ENCODE assay signal across 1 cellular context in the genomic region with DNA sequence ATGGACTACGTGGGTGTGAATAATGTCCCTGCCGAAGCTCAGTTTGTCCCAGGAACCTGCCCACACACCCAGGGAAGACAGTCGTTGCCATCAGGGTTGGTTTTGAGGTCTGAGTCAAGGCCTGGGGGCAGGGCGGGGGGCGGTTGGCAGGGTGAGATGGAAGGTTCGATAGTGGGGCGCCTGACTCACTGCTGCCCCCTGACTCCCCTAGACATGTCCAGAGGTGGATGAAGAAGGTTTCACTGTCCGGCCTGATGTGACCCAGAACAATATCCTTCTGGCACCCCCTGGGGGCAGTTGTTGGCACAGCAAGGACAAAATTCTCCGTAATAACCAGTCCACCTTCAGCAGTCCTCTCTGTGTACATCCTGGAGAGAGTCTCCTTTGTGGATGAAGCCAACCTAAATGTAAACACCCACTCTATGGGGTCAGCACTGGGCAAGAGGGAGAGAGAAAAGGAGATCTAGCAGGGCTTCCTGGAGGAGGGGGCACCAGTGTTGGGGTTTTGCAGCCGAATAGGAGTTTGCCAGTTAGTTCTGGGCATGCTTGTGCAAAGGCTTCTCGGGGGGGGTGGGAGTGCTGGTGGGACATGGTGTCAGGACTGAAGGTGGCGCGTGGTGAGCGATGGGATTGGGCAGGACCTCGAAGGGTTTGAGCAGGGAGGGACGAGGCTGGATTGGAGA.
TF ChIP-seq lines count a peak whose summit lies in the region.

No MANE protein-coding gene starts in this region.

TF ChIP-seq in HepG2, 621 proteins besides CTCF, POLR2A, EP300 and RAD21 (continues in another document):
- TF ChIP-seq ELF1 (CRISPR knock-in tag; IDR thresholded peaks at IDR 0.05): no peak
- no peak for TF ChIP-seq GTF3A (CRISPR knock-in tag; conservative IDR thresholded peaks at IDR 0.05)
- no peak for TF ChIP-seq FOSL1 (CRISPR knock-in tag; IDR thresholded peaks at IDR 0.05; ENCODE audit: borderline replicate concordance)
- no peak for TF ChIP-seq NCOA1 (CRISPR knock-in tag; IDR thresholded peaks at IDR 0.05)
- peak; percentile 83 for TF ChIP-seq STAG1 (CRISPR knock-in tag; IDR thresholded peaks at IDR 0.05)
- TF ChIP-seq SMAD9 (CRISPR knock-in tag; IDR thresholded peaks at IDR 0.05): no peak
- TF ChIP-seq, protein P1, sequence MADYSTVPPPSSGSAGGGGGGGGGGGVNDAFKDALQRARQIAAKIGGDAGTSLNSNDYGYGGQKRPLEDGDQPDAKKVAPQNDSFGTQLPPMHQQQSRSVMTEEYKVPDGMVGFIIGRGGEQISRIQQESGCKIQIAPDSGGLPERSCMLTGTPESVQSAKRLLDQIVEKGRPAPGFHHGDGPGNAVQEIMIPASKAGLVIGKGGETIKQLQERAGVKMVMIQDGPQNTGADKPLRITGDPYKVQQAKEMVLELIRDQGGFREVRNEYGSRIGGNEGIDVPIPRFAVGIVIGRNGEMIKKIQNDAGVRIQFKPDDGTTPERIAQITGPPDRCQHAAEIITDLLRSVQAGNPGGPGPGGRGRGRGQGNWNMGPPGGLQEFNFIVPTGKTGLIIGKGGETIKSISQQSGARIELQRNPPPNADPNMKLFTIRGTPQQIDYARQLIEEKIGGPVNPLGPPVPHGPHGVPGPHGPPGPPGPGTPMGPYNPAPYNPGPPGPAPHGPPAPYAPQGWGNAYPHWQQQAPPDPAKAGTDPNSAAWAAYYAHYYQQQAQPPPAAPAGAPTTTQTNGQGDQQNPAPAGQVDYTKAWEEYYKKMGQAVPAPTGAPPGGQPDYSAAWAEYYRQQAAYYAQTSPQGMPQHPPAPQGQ (CRISPR knock-in tag; IDR thresholded peaks at IDR 0.05; ENCODE audit: borderline replicate concordance): no peak
- no peak for TF ChIP-seq RELA (CRISPR knock-in tag; IDR thresholded peaks at IDR 0.05)
- no peak for TF ChIP-seq ZNF230 (CRISPR knock-in tag; IDR thresholded peaks at IDR 0.05)
- TF ChIP-seq NFKBIZ (CRISPR knock-in tag; IDR thresholded peaks at IDR 0.05): no peak
- TF ChIP-seq PRDM15 (CRISPR knock-in tag; IDR thresholded peaks at IDR 0.05): no peak
- no peak for TF ChIP-seq REL (CRISPR knock-in tag; conservative IDR thresholded peaks at IDR 0.05)
- TF ChIP-seq PCBP2 (optimal IDR thresholded peaks at IDR 0.05; ENCODE audit: low read depth, low read length, poor library complexity, severe bottlenecking): no peak
- TF ChIP-seq, protein P2, sequence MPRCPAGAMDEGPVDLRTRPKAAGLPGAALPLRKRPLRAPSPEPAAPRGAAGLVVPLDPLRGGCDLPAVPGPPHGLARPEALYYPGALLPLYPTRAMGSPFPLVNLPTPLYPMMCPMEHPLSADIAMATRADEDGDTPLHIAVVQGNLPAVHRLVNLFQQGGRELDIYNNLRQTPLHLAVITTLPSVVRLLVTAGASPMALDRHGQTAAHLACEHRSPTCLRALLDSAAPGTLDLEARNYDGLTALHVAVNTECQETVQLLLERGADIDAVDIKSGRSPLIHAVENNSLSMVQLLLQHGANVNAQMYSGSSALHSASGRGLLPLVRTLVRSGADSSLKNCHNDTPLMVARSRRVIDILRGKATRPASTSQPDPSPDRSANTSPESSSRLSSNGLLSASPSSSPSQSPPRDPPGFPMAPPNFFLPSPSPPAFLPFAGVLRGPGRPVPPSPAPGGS (CRISPR knock-in tag; IDR thresholded peaks at IDR 0.05): no peak
- TF ChIP-seq, protein P3, sequence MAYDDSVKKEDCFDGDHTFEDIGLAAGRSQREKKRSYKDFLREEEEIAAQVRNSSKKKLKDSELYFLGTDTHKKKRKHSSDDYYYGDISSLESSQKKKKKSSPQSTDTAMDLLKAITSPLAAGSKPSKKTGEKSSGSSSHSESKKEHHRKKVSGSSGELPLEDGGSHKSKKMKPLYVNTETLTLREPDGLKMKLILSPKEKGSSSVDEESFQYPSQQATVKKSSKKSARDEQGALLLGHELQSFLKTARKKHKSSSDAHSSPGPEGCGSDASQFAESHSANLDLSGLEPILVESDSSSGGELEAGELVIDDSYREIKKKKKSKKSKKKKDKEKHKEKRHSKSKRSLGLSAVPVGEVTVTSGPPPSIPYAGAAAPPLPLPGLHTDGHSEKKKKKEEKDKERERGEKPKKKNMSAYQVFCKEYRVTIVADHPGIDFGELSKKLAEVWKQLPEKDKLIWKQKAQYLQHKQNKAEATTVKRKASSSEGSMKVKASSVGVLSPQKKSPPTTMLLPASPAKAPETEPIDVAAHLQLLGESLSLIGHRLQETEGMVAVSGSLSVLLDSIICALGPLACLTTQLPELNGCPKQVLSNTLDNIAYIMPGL (CRISPR knock-in tag; IDR thresholded peaks at IDR 0.05; ENCODE audit: borderline replicate concordance in 1 of 2, low read depth in 1 of 2): peak; percentile 19 to 39; a peak in 2 of 4 replicates
- TF ChIP-seq TAF15 (IDR thresholded peaks at IDR 0.05; ENCODE audit: low read depth, low read length, poor library complexity, severe bottlenecking): no peak
- TF ChIP-seq KIAA2018 (CRISPR knock-in tag; IDR thresholded peaks at IDR 0.05; ENCODE audit: borderline replicate concordance): no peak
- peak; percentile 42; the same call in 1 of the 2 replicates for TF ChIP-seq PATZ1 (CRISPR knock-in tag; IDR thresholded peaks at IDR 0.05)
- no peak for TF ChIP-seq EZH2 (conservative IDR thresholded peaks at IDR 0.05; ENCODE audit: low read depth, low read length)
- no peak for TF ChIP-seq EHMT2 (IDR thresholded peaks at IDR 0.05; ENCODE audit: borderline replicate concordance, low read depth, low read length)
- TF ChIP-seq MYPOP (CRISPR knock-in tag; IDR thresholded peaks at IDR 0.05): no peak
- no peak for TF ChIP-seq RFX5 (IDR thresholded peaks at IDR 0.05; ENCODE audit: low read depth, low read length)
- no peak for TF ChIP-seq ONECUT2 (CRISPR knock-in tag; IDR thresholded peaks at IDR 0.05)
- no peak for TF ChIP-seq ZNF331 (CRISPR knock-in tag; IDR thresholded peaks at IDR 0.05)
- TF ChIP-seq AFF4 (CRISPR knock-in tag; IDR thresholded peaks at IDR 0.05): no peak
- no peak for TF ChIP-seq AGO2 (optimal IDR thresholded peaks at IDR 0.05; ENCODE audit: low read depth, low read length)
